ENCODE assay signal across 8 cellular contexts in genomic region chr2:120014231-120014990, GRCh38. TPM values are rescaled to one million over a fixed set of nuclear protein-coding genes. Genes with fewer than 3 reads are reported as not detected.
DNase-seq lines count a peak whose midpoint lies in the region; ATAC-seq and TF ChIP-seq lines count a peak whose summit lies in the region.

No MANE protein-coding gene starts in this region.

- H3K27me3 ChIP-seq in DOHH2 (ENCODE audit: control insufficient read depth, low read length) (peaks cover 12% of the 10 kb centered on the region), neuron (ENCODE audit: insufficient read depth, low read length) (no peaks in the 10 kb centered on the region)

- peak overlapping the region; percentile 96; the same call in 1 of the 2 replicates for H3K4me2 ChIP-seq in DOHH2 (ENCODE audit: low read length)

- TF ChIP-seq CTCF in DOHH2 (IDR thresholded peaks at IDR 0.05; ENCODE audit: low read depth, low read length, poor library complexity, severe bottlenecking) (no peak), epithelial cell of proximal tubule (conservative IDR thresholded peaks at IDR 0.05; ENCODE audit: low read depth, low read length) (no peak)

- no peaks in the 10 kb centered on the region for H3K9me3 ChIP-seq in DOHH2 (ENCODE audit: control insufficient read depth, insufficient read depth, low read length)
- H3K9me3 ChIP-seq in neuron (ENCODE audit: low read length): no peaks in the 10 kb centered on the region

- no peak overlapping the region for H2AFZ ChIP-seq in neuron (ENCODE audit: low read depth, low read length)

- H3K4me1 ChIP-seq in DOHH2 (ENCODE audit: control insufficient read depth, low read length) (peaks cover 18% of the 10 kb centered on the region), neuron (ENCODE audit: insufficient read depth, low read length) (peaks cover 15% of the 10 kb centered on the region)

- ATAC-seq in HG02981 (IDR thresholded peaks at IDR 0.05; ENCODE audit: unreplicated experiment): no peak

- peaks cover 3% of the 10 kb centered on the region; the same call in 1 of the 2 replicates for H3F3A ChIP-seq in DOHH2 (ENCODE audit: control insufficient read depth, insufficient read depth)

- DNase-seq in NCI-H524 (lab: John Stamatoyannopoulos, UW) (peak; percentile 44 to 71), epithelial cell of proximal tubule (ENCODE audit: low read depth) (no peak), SW480 (ENCODE audit: low spot score) (no peak), mucosa of gallbladder (ENCODE audit: low spot score) (no peak), OCI-M1 (lab: John Stamatoyannopoulos, UW) (no peak)

- H3K4me3 ChIP-seq in DOHH2 (ENCODE audit: low read length) (no peak overlapping the region), epithelial cell of proximal tubule (ENCODE audit: low read depth, low read length) (peak overlapping the region; percentile 87), neuron (ENCODE audit: low read length) (peak overlapping the region; percentile 99)

- H3K27ac ChIP-seq in DOHH2 (ENCODE audit: low read depth, low read length): no peak overlapping the region

- no peaks in the 10 kb centered on the region for H3K79me2 ChIP-seq in DOHH2 (ENCODE audit: control insufficient read depth, low read length)

- H3K9me2 ChIP-seq in DOHH2 (replicated peaks; ENCODE audit: control insufficient read depth, low read length): no peaks in the 10 kb centered on the region

- H4K20me1 ChIP-seq in DOHH2 (ENCODE audit: control insufficient read depth, insufficient read depth, low read depth, low read length): 0 out of 2 replicates have a peak, but pooled peaks cover 4% of the 10 kb centered on the region

- no peaks in the 10 kb centered on the region; the same call in 1 of the 2 replicates for H3K36me3 ChIP-seq in DOHH2 (ENCODE audit: control insufficient read depth, low read length)
- H3K36me3 ChIP-seq in neuron (ENCODE audit: insufficient read depth, low read length): no peaks in the 10 kb centered on the region

RNA-seq across cellular contexts. Expression of gene EPB41L5, which starts 1.5 kb away (rescaled TPM):
- total RNA-seq in epithelial cell of proximal tubule: 17.9 and 27.0 TPM in 2 replicates
- 27.4 TPM for total RNA-seq in mucosa of gallbladder

Comparison
In these comparisons a context has a peak if more than half of its experiments do, and no peak if none do; other contexts are left out.
1. DNase-seq: peak in NCI-H524 (2 of 2); none in epithelial cell of proximal tubule (single experiment), SW480 (single experiment), mucosa of gallbladder (single experiment) and OCI-M1 (single experiment).